ENCODE assay signal across 19 cellular contexts in genomic region chr2:84676295-84676694, GRCh38.
DNase-seq lines count a peak whose midpoint lies in the region; ATAC-seq, FAIRE-seq and TF ChIP-seq lines count a peak whose summit lies in the region.
"Had no signal": no experiment of that assay in that cellular context is flagged by ENCODE, and none has a peak within 500 bp of the region (broad histone marks: within the 10 kb centered on the region; RNA-seq: fewer than 3 reads in every experiment).

No MANE protein-coding gene starts in this region.

- H3K27ac ChIP-seq in pancreas = no peak overlapping the region
- no peak overlapping the region for H3K27ac ChIP-seq in coronary artery
- H3K27ac ChIP-seq: BLaER1 treated with 17β-estradiol and CSF1 and Interleukin-3, amounts not matched to agents 10 nM and 100 nM; dorsolateral prefrontal cortex; sigmoid colon had no signal

- H3K36me3 ChIP-seq in pancreas = no peaks in the 10 kb centered on the region
- H3K36me3 ChIP-seq: BLaER1 treated with 17β-estradiol and CSF1 and Interleukin-3, amounts not matched to agents 10 nM and 100 nM; sigmoid colon had no signal

- H3K4me1 ChIP-seq in pancreas = no peaks in the 10 kb centered on the region
- H3K4me1 ChIP-seq: BLaER1 treated with 17β-estradiol and CSF1 and Interleukin-3, amounts not matched to agents 10 nM and 100 nM; sigmoid colon had no signal

- TF ChIP-seq CTCF in fibroblast of villous mesenchyme (IDR thresholded peaks at IDR 0.05; ENCODE audit: insufficient read depth, low read depth, low read length) (no peak), pancreas (IDR thresholded peaks at IDR 0.05) (no peak), coronary artery (IDR thresholded peaks at IDR 0.05) (no peak)

- no peak for FAIRE-seq in pancreas (lab: Jason Lieb, UNC)
- FAIRE-seq: TTC549 had no signal

- intact Hi-C loops in pancreas (cut with DNase I) = no loop called here

- no peak for ATAC-seq in pancreas
- ATAC-seq: esophagus mucosa, Panc1 had no signal

- 56% methylated on average over 1 of the region's 1 CpG for WGBS in pancreas, 2 donors

- H3K4me3 ChIP-seq in fibroblast of villous mesenchyme (ENCODE audit: low read depth, low read length) (no peak overlapping the region), pancreas (no peak overlapping the region), coronary artery (no peak overlapping the region)
- H3K4me3 ChIP-seq: BLaER1 treated with 17β-estradiol and CSF1 and Interleukin-3, amounts not matched to agents 10 nM and 100 nM; dorsolateral prefrontal cortex; sigmoid colon had no signal

- H3K9me3 ChIP-seq in pancreas = no peaks in the 10 kb centered on the region
- H3K9me3 ChIP-seq: BLaER1 treated with 17β-estradiol and CSF1 and Interleukin-3, amounts not matched to agents 10 nM and 100 nM; sigmoid colon had no signal

- DNase-seq in AG08396 (ENCODE audit: low spot score) (peak; percentile 28), EL (peak; percentile 72), RKO (ENCODE audit: low spot score) (peak; percentile 32), fibroblast of villous mesenchyme (ENCODE audit: low read depth) (peak; percentile 48), pons (ENCODE audit: low spot score) (no peak), pancreas (no peak), coronary artery (ENCODE audit: low spot score) (no peak), islet precursor cell (no peak)
- DNase-seq: activated CD4-positive, alpha-beta memory T cell treated with anti-CD3 and anti-CD28 coated beads for 36 hours; dorsolateral prefrontal cortex; KBM-7; NCI-H1105 treated with DMSO at 0.1 percent for 48 hours; occipital lobe; sigmoid colon; stimulated activated CD4-positive, alpha-beta T cell treated with anti-CD3 and anti-CD28 coated beads, Interleukin-2, amount 100 ng/mL, for 48 hours had no signal

- no peaks in the 10 kb centered on the region for H3K27me3 ChIP-seq in pancreas
- H3K27me3 ChIP-seq: BLaER1 treated with 17β-estradiol and CSF1 and Interleukin-3, amounts not matched to agents 10 nM and 100 nM; dorsolateral prefrontal cortex; sigmoid colon had no signal

Comparison
In these comparisons a context has a peak if more than half of its experiments do, and no peak if none do; other contexts are left out.
1. DNase-seq: peak in AG08396 (single experiment), EL (single experiment), RKO (single experiment) and fibroblast of villous mesenchyme (single experiment); none in pons (single experiment), pancreas (0 of 6), coronary artery (single experiment) and islet precursor cell (single experiment).